In the genomic region with DNA sequence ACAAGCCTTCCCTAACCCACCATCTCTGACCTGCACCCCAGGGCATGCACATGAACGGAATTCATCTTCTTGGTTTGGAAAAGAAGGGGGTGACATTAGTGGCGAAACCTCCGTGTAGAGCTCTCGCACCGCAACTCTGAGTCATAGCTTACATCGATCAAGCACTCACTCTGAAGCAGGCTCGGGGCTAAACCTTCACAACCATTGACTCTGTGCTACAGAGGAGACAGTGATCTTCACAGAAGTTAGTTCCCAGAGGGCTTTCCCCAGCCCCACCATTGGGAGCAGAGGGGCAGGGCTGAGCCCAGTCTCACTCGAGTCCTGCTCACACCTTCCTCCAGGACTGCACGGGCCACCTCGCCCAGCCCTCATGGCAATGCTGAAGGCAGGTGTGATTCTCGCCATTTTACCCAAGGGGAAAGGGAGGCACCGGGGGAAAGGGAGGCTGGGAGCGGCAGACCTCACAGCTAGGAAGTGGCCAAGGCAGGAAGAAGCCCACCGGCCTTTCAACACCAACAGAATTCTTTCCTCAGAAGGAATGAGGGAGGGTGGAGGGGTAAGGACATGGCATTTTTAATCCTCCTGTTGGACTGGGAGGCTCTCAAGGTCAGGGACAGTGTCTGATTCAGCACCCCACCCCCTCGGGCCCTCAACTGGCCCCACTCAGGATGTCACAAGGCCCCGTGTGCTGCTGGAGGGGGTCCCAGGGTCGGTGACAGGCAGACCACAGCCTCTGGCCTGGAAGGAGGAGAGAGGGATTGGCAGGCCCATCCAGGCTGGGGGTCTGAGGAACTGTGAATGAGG, we compare ENCODE assay signal across 8 cellular contexts. TPM values are rescaled to one million over a fixed set of nuclear protein-coding genes. Genes with fewer than 3 reads are reported as not detected.
DNase-seq lines count a peak whose midpoint lies in the region; ATAC-seq and TF ChIP-seq lines count a peak whose summit lies in the region.

No MANE protein-coding gene starts in this region.

- no peak overlapping the region for H3K4me2 ChIP-seq in MM.1S (ENCODE audit: low read depth, low read length)

- H3K4me3 Mint-ChIP-seq in activated T-helper 2 cell treated with anti-CD3 and anti-CD28 coated beads, Interferon-gamma antibody, Interleukin-2, Interleukin-4, amounts not matched to agents 10 μg/mL and 5 μg/mL and 100 μg/mL, durations not matched to agents 14 hours and 24 hours and 36 hours (ENCODE audit: low read depth), result no peak overlapping the region

- no peak overlapping the region for H2AFZ ChIP-seq in MM.1S (ENCODE audit: low read length)

- H3K9ac ChIP-seq in MM.1S (ENCODE audit: low read length), result no peak overlapping the region

- TF ChIP-seq CTCF in left lung (IDR thresholded peaks at IDR 0.05), result no peak
- TF ChIP-seq CTCF in thoracic aorta (IDR thresholded peaks at IDR 0.05), result no peak
- TF ChIP-seq CTCF in MM.1S (IDR thresholded peaks at IDR 0.05; ENCODE audit: low read length), result no peak

- H3K36me3 ChIP-seq in left lung (no peaks in the 10 kb centered on the region), thoracic aorta (peaks cover 25% of the 10 kb centered on the region), MM.1S (replicated peaks; ENCODE audit: insufficient read depth, low read length) (no peaks in the 10 kb centered on the region)

- peak overlapping the region; percentile 48 for H3K27ac ChIP-seq in left lung
- peak overlapping the region; percentile 95 to 97 for H3K27ac ChIP-seq in thoracic aorta
- no peak overlapping the region for H3K27ac ChIP-seq in MM.1S (ENCODE audit: low read length)

- DNase-seq in HT1080 (ENCODE audit: low read depth), result peak; percentile 75
- peak; percentile 70 for DNase-seq in amniotic stem cell (lab: John Stamatoyannopoulos, UW)
- DNase-seq in left lung, result no peak
- DNase-seq in thoracic aorta (ENCODE audit: low spot score), result no peak
- no peak for DNase-seq in MM.1S
- DNase-seq in HT-29 (ENCODE audit: low spot score), result no peak
- no peak for DNase-seq in activated T-helper 2 cell treated with anti-CD3 and anti-CD28 coated beads, Interferon-gamma antibody, Interleukin-2, Interleukin-4, amounts not matched to agents 10 μg/mL and 5 μg/mL and 100 μg/mL, durations not matched to agents 14 hours and 24 hours and 36 hours (ENCODE audit: low spot score)

- H3K9me3 ChIP-seq in left lung (no peaks in the 10 kb centered on the region), thoracic aorta (no peaks in the 10 kb centered on the region), MM.1S (replicated peaks; ENCODE audit: insufficient read depth, low read length) (no peaks in the 10 kb centered on the region)

- no peaks in the 10 kb centered on the region for H3K27me3 ChIP-seq in left lung
- H3K27me3 ChIP-seq in thoracic aorta (replicated peaks; ENCODE audit: insufficient read depth), result no peaks in the 10 kb centered on the region
- no peaks in the 10 kb centered on the region for H3K27me3 ChIP-seq in MM.1S (replicated peaks; ENCODE audit: insufficient read depth, low read length)

- H4K20me1 ChIP-seq in MM.1S (ENCODE audit: insufficient read depth, low read length), result no peaks in the 10 kb centered on the region

- no peaks in the 10 kb centered on the region for H3K79me2 ChIP-seq in MM.1S (ENCODE audit: low read length)

- H3K27me3 Mint-ChIP-seq in activated T-helper 2 cell treated with anti-CD3 and anti-CD28 coated beads, Interferon-gamma antibody, Interleukin-2, Interleukin-4, amounts not matched to agents 10 μg/mL and 5 μg/mL and 100 μg/mL, durations not matched to agents 14 hours and 24 hours and 36 hours (ENCODE audit: low read depth), result no peaks in the 10 kb centered on the region

- no peaks in the 10 kb centered on the region for H3K9me2 ChIP-seq in MM.1S (replicated peaks; ENCODE audit: insufficient read depth, low read length)

- no peaks in the 10 kb centered on the region for H3K4me1 ChIP-seq in left lung
- peaks cover 7 to 42% of the 10 kb centered on the region in 2 donors for H3K4me1 ChIP-seq in thoracic aorta (ENCODE audit: control insufficient read depth in 1 of 2, low read depth in 2 of 2)
- H3K4me1 ChIP-seq in MM.1S (ENCODE audit: low read length), result no peaks in the 10 kb centered on the region

- no peaks in the 10 kb centered on the region for H3K9me3 Mint-ChIP-seq in activated T-helper 2 cell treated with anti-CD3 and anti-CD28 coated beads, Interferon-gamma antibody, Interleukin-2, Interleukin-4, amounts not matched to agents 10 μg/mL and 5 μg/mL and 100 μg/mL, durations not matched to agents 14 hours and 24 hours and 36 hours

- no peaks in the 10 kb centered on the region for H3K4me1 Mint-ChIP-seq in activated T-helper 2 cell treated with anti-CD3 and anti-CD28 coated beads, Interferon-gamma antibody, Interleukin-2, Interleukin-4, amounts not matched to agents 10 μg/mL and 5 μg/mL and 100 μg/mL, durations not matched to agents 14 hours and 24 hours and 36 hours (ENCODE audit: low read depth)

- H3K27ac Mint-ChIP-seq in activated T-helper 2 cell treated with anti-CD3 and anti-CD28 coated beads, Interferon-gamma antibody, Interleukin-2, Interleukin-4, amounts not matched to agents 10 μg/mL and 5 μg/mL and 100 μg/mL, durations not matched to agents 14 hours and 24 hours and 36 hours, result no peak overlapping the region

- H3K4me3 ChIP-seq in left lung (no peak overlapping the region), thoracic aorta (peak overlapping the region; percentile 83), MM.1S (ENCODE audit: low read length) (no peak overlapping the region)

- intact Hi-C loops in left lung (cut with DNase I), result no loop called here
- intact Hi-C loops in activated T-helper 2 cell treated with anti-CD3 and anti-CD28 coated beads, Interferon-gamma antibody, Interleukin-2, Interleukin-4, amounts not matched to agents 10 μg/mL and 5 μg/mL and 100 μg/mL, durations not matched to agents 14 hours and 24 hours and 36 hours (cut with micrococcal nuclease), result no loop called here

- no peak for ATAC-seq in left lung
- no peak for ATAC-seq in thoracic aorta (ENCODE audit: insufficient number of reproducible peaks, low FRiP score, low read depth)
- no peak for ATAC-seq in HG02840 (IDR thresholded peaks at IDR 0.05; ENCODE audit: low FRiP score, unreplicated experiment)

- H3F3A ChIP-seq in MM.1S (ENCODE audit: insufficient read depth, low read length), result no peaks in the 10 kb centered on the region

- H3K36me3 Mint-ChIP-seq in activated T-helper 2 cell treated with anti-CD3 and anti-CD28 coated beads, Interferon-gamma antibody, Interleukin-2, Interleukin-4, amounts not matched to agents 10 μg/mL and 5 μg/mL and 100 μg/mL, durations not matched to agents 14 hours and 24 hours and 36 hours (ENCODE audit: low read depth), result no peaks in the 10 kb centered on the region

RNA-seq across cellular contexts. Expression of gene IL17B, which starts 25.9 kb away (rescaled TPM):
- total RNA-seq in HT1080 (2014; rRNA removed; shearing (Covaris generic)), result not detected in 2 replicates
- not detected in 2 replicates for polyA plus RNA-seq in HT1080 (2015; cell fraction: cytosol; rRNA removed)
- polyA plus RNA-seq in HT1080 (2015; cell fraction: nucleus; rRNA removed), result not detected in 2 replicates
- total RNA-seq in left lung, result under 1 TPM in 1 of 2 donors, not detected in 1; 0.42 TPM
- total RNA-seq in thoracic aorta, result 1 to 10 TPM; 1.9 to 7.1 TPM
- total RNA-seq in HT-29 (2014; rRNA removed; shearing (Covaris generic)), result not detected in 2 replicates
- not detected in 2 replicates for total RNA-seq in activated T-helper 2 cell treated with anti-CD3 and anti-CD28 coated beads, Interferon-gamma antibody, Interleukin-2, Interleukin-4, amounts not matched to agents 10 μg/mL and 5 μg/mL and 100 μg/mL, durations not matched to agents 14 hours and 24 hours and 36 hours

RNA-seq across cellular contexts. Expression of gene PCYOX1L, which starts 47.1 kb away (rescaled TPM):
- 4.8 and 4.9 TPM in 2 replicates for total RNA-seq in HT1080 (2014; rRNA removed; shearing (Covaris generic))
- polyA plus RNA-seq in HT1080 (2015; cell fraction: cytosol; rRNA removed), result 7.7 and 8.3 TPM in 2 replicates
- 14.7 and 15.6 TPM in 2 replicates for polyA plus RNA-seq in HT1080 (2015; cell fraction: nucleus; rRNA removed)
- total RNA-seq in left lung (10 to 100 TPM in 1 of 2 donors, 1 to 10 TPM in 1; 9.0 to 10.5 TPM), thoracic aorta (1 to 10 TPM; 7.3 to 7.8 TPM)
- total RNA-seq in HT-29 (2014; rRNA removed; shearing (Covaris generic)), result 1.2 and 1.7 TPM in 2 replicates
- 16.6 and 17.8 TPM in 2 replicates for total RNA-seq in activated T-helper 2 cell treated with anti-CD3 and anti-CD28 coated beads, Interferon-gamma antibody, Interleukin-2, Interleukin-4, amounts not matched to agents 10 μg/mL and 5 μg/mL and 100 μg/mL, durations not matched to agents 14 hours and 24 hours and 36 hours

RNA-seq across cellular contexts. Expression of gene GRPEL2, which starts 59.6 kb away (rescaled TPM):
- total RNA-seq in HT1080 (2014; rRNA removed; shearing (Covaris generic)), result 24.4 and 28.0 TPM in 2 replicates
- polyA plus RNA-seq in HT1080 (2015; cell fraction: cytosol; rRNA removed), result 24.4 and 25.1 TPM in 2 replicates
- polyA plus RNA-seq in HT1080 (2015; cell fraction: nucleus; rRNA removed), result 25.5 and 26.5 TPM in 2 replicates
- 10 to 100 TPM; 12.3 to 15.9 TPM for total RNA-seq in left lung
- total RNA-seq in thoracic aorta, result 1 to 10 TPM; 7.9 to 9.7 TPM
- 10.7 and 14.2 TPM in 2 replicates for total RNA-seq in HT-29 (2014; rRNA removed; shearing (Covaris generic))
- 22.5 TPM in 2 replicates for total RNA-seq in activated T-helper 2 cell treated with anti-CD3 and anti-CD28 coated beads, Interferon-gamma antibody, Interleukin-2, Interleukin-4, amounts not matched to agents 10 μg/mL and 5 μg/mL and 100 μg/mL, durations not matched to agents 14 hours and 24 hours and 36 hours

Comparison
In these comparisons a context has a peak if more than half of its experiments do, and no peak if none do; other contexts are left out.
1. DNase-seq: peak in HT1080 (single experiment) and amniotic stem cell (single experiment); none in left lung (0 of 2), thoracic aorta (single experiment), MM.1S (single experiment), HT-29 (single experiment) and activated T-helper 2 cell treated with anti-CD3 and anti-CD28 coated beads, Interferon-gamma antibody, Interleukin-2, Interleukin-4, amounts not matched to agents 10 μg/mL and 5 μg/mL and 100 μg/mL, durations not matched to agents 14 hours and 24 hours and 36 hours (single experiment).